17 cellular contexts compared by ENCODE assay signal in the genomic region with DNA sequence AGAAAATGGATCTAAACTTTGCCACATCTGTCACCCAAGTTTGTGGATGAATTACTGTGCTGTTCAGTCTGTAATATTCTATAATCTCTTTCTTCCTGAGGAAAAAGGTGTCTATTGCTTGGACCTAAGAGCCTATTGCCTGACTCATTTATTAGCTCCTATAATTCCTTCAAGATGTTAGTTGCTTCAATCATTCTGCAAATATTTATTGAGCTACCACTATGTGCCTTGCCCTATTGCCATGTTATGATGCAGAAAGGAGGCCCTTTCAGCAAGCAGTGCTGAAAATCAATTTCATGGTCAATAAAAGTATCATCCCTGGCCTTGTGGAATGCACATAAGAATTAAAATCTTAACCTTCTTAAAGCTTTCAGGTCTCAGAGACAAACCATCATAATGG.
DNase-seq lines count a peak whose midpoint lies in the region; ATAC-seq, FAIRE-seq and TF ChIP-seq lines count a peak whose summit lies in the region.
"Had no signal": no experiment of that assay in that cellular context is flagged by ENCODE, and none has a peak within 500 bp of the region (broad histone marks: within the 10 kb centered on the region; RNA-seq: fewer than 3 reads in every experiment).

No MANE protein-coding gene starts in this region.

- FAIRE-seq in H54 (lab: Jason Lieb, UNC): peak; percentile 6
- FAIRE-seq: A204.1, H1 had no signal

- H3K4me3 ChIP-seq in fibroblast of mammary gland (ENCODE audit: control insufficient read depth, low read depth, low read length): no peak overlapping the region
- H3K4me3 ChIP-seq: BLaER1, HAP-1 had no signal

- DNase-seq in EL: peak; percentile 18
- no peak for DNase-seq in H54 (ENCODE audit: insufficient read length, low spot score)
- peak; percentile 22 for DNase-seq in fibroblast of mammary gland (ENCODE audit: low read depth)
- DNase-seq in stimulated activated CD4-positive, alpha-beta T cell treated with anti-CD3 and anti-CD28 coated beads, Interleukin-4, amount 100 ng/mL, for 1 hour: no peak
- DNase-seq in left colon: no peak
- no peak for DNase-seq in T1000 (lab: John Stamatoyannopoulos, UW)
- DNase-seq: ACHN; AML-193; CD4-positive, alpha-beta memory T cell; DMS79 treated with DMSO at 0.1 percent for 48 hours; GDM1; KG1 had no signal

- ATAC-seq in left colon (no peak), GM19328 (IDR thresholded peaks at IDR 0.05; ENCODE audit: unreplicated experiment) (no peak)

- intact Hi-C loops in left colon (cut with DNase I, micrococcal nuclease): no loop called here

- TF ChIP-seq CTCF in fibroblast of mammary gland (conservative IDR thresholded peaks at IDR 0.05; ENCODE audit: control insufficient read depth, insufficient read depth, low read depth, low read length): no peak

- TF ChIP-seq POLR2A in H54 (IDR thresholded peaks at IDR 0.05; ENCODE audit: low read depth, low read length): no peak

Comparison
In these comparisons a context has a peak if more than half of its experiments do, and no peak if none do; other contexts are left out.
1. DNase-seq: peak in EL (single experiment) and fibroblast of mammary gland (single experiment); none in H54 (single experiment), stimulated activated CD4-positive, alpha-beta T cell treated with anti-CD3 and anti-CD28 coated beads, Interleukin-4, amount 100 ng/mL, for 1 hour (single experiment), left colon (0 of 2) and T1000 (single experiment).